ENCODE assay signal across 23 cellular contexts in genomic region chr3:141539441-141540187, GRCh38. TPM values are rescaled to one million over a fixed set of nuclear protein-coding genes. Genes with fewer than 3 reads are reported as not detected.
DNase-seq lines count a peak whose midpoint lies in the region; ATAC-seq and TF ChIP-seq lines count a peak whose summit lies in the region.
"Had no signal": no experiment of that assay in that cellular context is flagged by ENCODE, and none has a peak within 500 bp of the region (broad histone marks: within the 10 kb centered on the region; RNA-seq: fewer than 3 reads in every experiment).

No MANE protein-coding gene starts in this region.

- H3K79me2 ChIP-seq in osteoblast (ENCODE audit: insufficient read depth, low read length), result peaks cover 11% of the 10 kb centered on the region

- peak overlapping the region; percentile 13 for H3K27ac Mint-ChIP-seq in T-helper 2 cell treated with Interferon-gamma antibody and Interleukin-4, amounts not matched to agents 5 μg/mL and 100 μg/mL, for 36 hours
- H3K27ac Mint-ChIP-seq in endodermal cell, result no peak overlapping the region
- H3K27ac Mint-ChIP-seq: activated B cell treated with CpG ODN at 0.5 μM for 24 hours had no signal

- peak; percentile 56 for ATAC-seq in IMR-90 (ENCODE audit: low read depth)
- ATAC-seq: HepG2 had no signal

- H3K27me3 ChIP-seq in IMR-90 (ENCODE audit: control insufficient read depth, insufficient read depth, low read length), result no peaks in the 10 kb centered on the region
- no peaks in the 10 kb centered on the region for H3K27me3 ChIP-seq in osteoblast (ENCODE audit: insufficient read depth, low read length)
- no peaks in the 10 kb centered on the region for H3K27me3 ChIP-seq in endodermal cell (ENCODE audit: control insufficient read depth, insufficient read depth, low read length, poor library complexity, severe bottlenecking)
- H3K27me3 ChIP-seq: BLaER1 treated with 17β-estradiol and CSF1 and Interleukin-3, amounts not matched to agents 10 nM and 100 nM; esophagus squamous epithelium; MG63; spleen; tibial artery had no signal

- no peak overlapping the region for H2AFZ ChIP-seq in IMR-90 (replicated peaks; ENCODE audit: low read length, poor library complexity)
- H2AFZ ChIP-seq in osteoblast (ENCODE audit: low read length), result no peak overlapping the region

- H3K27ac ChIP-seq in IMR-90 (ENCODE audit: insufficient read depth, low read length) (no peak overlapping the region), osteoblast (ENCODE audit: low read depth, low read length) (peak overlapping the region; percentile 31), endodermal cell (ENCODE audit: low read depth, low read length) (no peak overlapping the region)
- H3K27ac ChIP-seq: BLaER1 treated with 17β-estradiol and CSF1 and Interleukin-3, amounts not matched to agents 10 nM and 100 nM; esophagus squamous epithelium; lower lobe of right lung; tibial artery had no signal

- no peak for TF ChIP-seq POLR2A in IMR-90 (IDR thresholded peaks at IDR 0.05; ENCODE audit: low read depth, low read length)

- no peak for TF ChIP-seq RAD21 in IMR-90 (IDR thresholded peaks at IDR 0.05; ENCODE audit: low read length)

- peaks cover 13% of the 10 kb centered on the region for H3K36me3 ChIP-seq in IMR-90 (ENCODE audit: control insufficient read depth, insufficient read depth, low read length)
- peaks cover 34% of the 10 kb centered on the region for H3K36me3 ChIP-seq in osteoblast (ENCODE audit: insufficient read depth, low read length)
- H3K36me3 ChIP-seq in endodermal cell (ENCODE audit: control insufficient read depth, insufficient read depth, low read length), result peaks cover 39% of the 10 kb centered on the region

- H3K9ac ChIP-seq in IMR-90 (ENCODE audit: low read depth, low read length), result no peak overlapping the region
- no peak overlapping the region for H3K9ac ChIP-seq in endodermal cell (ENCODE audit: extremely low read depth, low read length, poor library complexity, severe bottlenecking)
- H3K9ac ChIP-seq: BLaER1 treated with 17β-estradiol and CSF1 and Interleukin-3, amounts not matched to agents 10 nM and 100 nM had no signal

- peaks cover 32% of the 10 kb centered on the region for H3K9me3 Mint-ChIP-seq in T-helper 2 cell treated with Interferon-gamma antibody and Interleukin-4, amounts not matched to agents 5 μg/mL and 100 μg/mL, for 36 hours
- peaks cover 15% of the 10 kb centered on the region for H3K9me3 Mint-ChIP-seq in endodermal cell

- no peak for DNase-seq in T-helper 2 cell treated with Interferon-gamma antibody and Interleukin-4, amounts not matched to agents 5 μg/mL and 100 μg/mL, for 36 hours (ENCODE audit: low spot score)
- DNase-seq in T-helper 2 cell (no peak), IMR-90 (peak; percentile 31), fibroblast of mammary gland (ENCODE audit: low read depth) (peak; percentile 50), osteoblast (ENCODE audit: insufficient read length, low spot score, missing footprints) (no peak), NCI-H1694 treated with DMSO at 0.1 percent for 48 hours (lab: John Stamatoyannopoulos, UW) (no peak), endodermal cell (no peak), globus pallidus (ENCODE audit: low spot score) (no peak)
- DNase-seq: 8988T, activated B cell treated with CpG ODN at 0.5 μM for 24 hours, caudate nucleus, DMS79 treated with DMSO at 0.1 percent for 48 hours, esophagus squamous epithelium, head of caudate nucleus, lower lobe of right lung, MG63, NCI-H1694, NCI-H2227 treated with DMSO at 0.1 percent for 48 hours, spleen, tibial artery had no signal

- 0 out of 4 replicates have a peak overlapping the region, but pooled peaks of 1 of the 2 experiments have one; percentile 28 for H4K8ac ChIP-seq in IMR-90 (ENCODE audit: low read depth in 2 of 2, low read length in 2 of 2)

- peaks cover 24% of the 10 kb centered on the region for H3K4me1 Mint-ChIP-seq in T-helper 2 cell treated with Interferon-gamma antibody and Interleukin-4, amounts not matched to agents 5 μg/mL and 100 μg/mL, for 36 hours (ENCODE audit: low read depth)
- no peaks in the 10 kb centered on the region for H3K4me1 Mint-ChIP-seq in endodermal cell

- H2BK15ac ChIP-seq in IMR-90 (ENCODE audit: low read depth, low read length), result no peak overlapping the region; the same call in 2 of the 3 replicates

- no peak overlapping the region for H3K14ac ChIP-seq in IMR-90 (replicated peaks; ENCODE audit: low read depth, low read length)

- H4K5ac ChIP-seq in IMR-90 (ENCODE audit: low read depth, low read length), result no peak overlapping the region

- in situ Hi-C loops in IMR-90 (cut with MboI; ENCODE audit: low sequenced_read_pairs), result loop anchor here (10.0 kb wide), 1 partner anchor 235 kb away; no protein-coding TSS in a partner anchor

- no peak overlapping the region for H3K18ac ChIP-seq in IMR-90 (ENCODE audit: low read depth, low read length)

- H2BK5ac ChIP-seq in IMR-90 (ENCODE audit: low read depth, low read length, poor library complexity, severe bottlenecking), result peak overlapping the region; percentile 41

- POLR2A ChIA-PET in IMR-90 (lab: Charles Lee; ENCODE audit: unreplicated experiment), result no interaction called here

- H3K9me1 ChIP-seq in IMR-90 (ENCODE audit: insufficient read depth, low read length), result no peaks in the 10 kb centered on the region; the same call in 1 of the 2 replicates

- peak overlapping the region; percentile 58; the same call in 1 of the 2 replicates for H3K23ac ChIP-seq in IMR-90 (ENCODE audit: low read depth, low read length)

- H3K4me3 ChIP-seq in IMR-90 (ENCODE audit: insufficient read depth, low read depth, low read length) (no peak overlapping the region), fibroblast of mammary gland (ENCODE audit: control insufficient read depth, low read depth, low read length) (no peak overlapping the region), osteoblast (ENCODE audit: insufficient read depth, low read length) (no peak overlapping the region), endodermal cell (ENCODE audit: low read length) (no peak overlapping the region)
- H3K4me3 ChIP-seq: BLaER1 treated with 17β-estradiol and CSF1 and Interleukin-3, amounts not matched to agents 10 nM and 100 nM; esophagus squamous epithelium; HAP-1; lower lobe of right lung; MG63; spleen; tibial artery had no signal

- no peaks in the 10 kb centered on the region for H3K27me3 Mint-ChIP-seq in T-helper 2 cell treated with Interferon-gamma antibody and Interleukin-4, amounts not matched to agents 5 μg/mL and 100 μg/mL, for 36 hours (ENCODE audit: low read depth)
- H3K27me3 Mint-ChIP-seq in endodermal cell (ENCODE audit: insufficient read depth), result no peaks in the 10 kb centered on the region
- H3K27me3 Mint-ChIP-seq: activated B cell treated with CpG ODN at 0.5 μM for 24 hours had no signal

- H4K91ac ChIP-seq in IMR-90 (ENCODE audit: insufficient read depth, low read depth, low read length), result no peak overlapping the region

- peaks cover 2% of the 10 kb centered on the region for H3K9me3 ChIP-seq in IMR-90 (ENCODE audit: control insufficient read depth, insufficient read depth, low read length)
- H3K9me3 ChIP-seq in osteoblast (ENCODE audit: low read depth, low read length), result no peaks in the 10 kb centered on the region
- H3K9me3 ChIP-seq in endodermal cell (ENCODE audit: control insufficient read depth, low read length), result peaks cover 28% of the 10 kb centered on the region
- H3K9me3 ChIP-seq: HAP-1 had no signal

- intact Hi-C loops in IMR-90 (cut with micrococcal nuclease), result no loop called here

- dilution Hi-C loops in IMR-90 (cut with HindIII; ENCODE audit: low sequenced_read_pairs, unreplicated experiment), result no loop called here

- no peaks in the 10 kb centered on the region for H4K20me1 ChIP-seq in IMR-90 (ENCODE audit: insufficient read depth, low read length)
- no peaks in the 10 kb centered on the region for H4K20me1 ChIP-seq in osteoblast (ENCODE audit: insufficient read depth, low read length)
- H4K20me1 ChIP-seq: BLaER1 treated with 17β-estradiol and CSF1 and Interleukin-3, amounts not matched to agents 10 nM and 100 nM had no signal

- peaks cover 72% of the 10 kb centered on the region for H3K36me3 Mint-ChIP-seq in T-helper 2 cell treated with Interferon-gamma antibody and Interleukin-4, amounts not matched to agents 5 μg/mL and 100 μg/mL, for 36 hours (ENCODE audit: low read depth)
- H3K36me3 Mint-ChIP-seq in endodermal cell (ENCODE audit: low read depth), result peaks cover 47% of the 10 kb centered on the region

- H2BK120ac ChIP-seq in IMR-90 (ENCODE audit: low read depth, low read length), result no peak overlapping the region

- H3K4ac ChIP-seq in IMR-90 (ENCODE audit: low read depth, low read length), result no peak overlapping the region

- H2AK9ac ChIP-seq in IMR-90 (replicated peaks; ENCODE audit: low read depth, low read length, poor library complexity), result no peak overlapping the region

- no TSS peak for BruUV-seq in IMR-90 (replicated peaks; lab: Mats Ljungman, UMichigan)

- CTCF ChIA-PET in IMR-90 (lab: Yijun Ruan, JAX), result no interaction called here

- H3K4me2 ChIP-seq in IMR-90 (ENCODE audit: low read depth, low read length), result no peak overlapping the region; the same call in 1 of the 2 replicates
- no peak overlapping the region for H3K4me2 ChIP-seq in osteoblast (ENCODE audit: insufficient read depth, low read length)
- H3K4me2 ChIP-seq: BLaER1 treated with 17β-estradiol and CSF1 and Interleukin-3, amounts not matched to agents 10 nM and 100 nM had no signal

- no peak overlapping the region for H3K4me3 Mint-ChIP-seq in T-helper 2 cell treated with Interferon-gamma antibody and Interleukin-4, amounts not matched to agents 5 μg/mL and 100 μg/mL, for 36 hours
- H3K4me3 Mint-ChIP-seq in endodermal cell, result no peak overlapping the region
- H3K4me3 Mint-ChIP-seq: activated B cell treated with CpG ODN at 0.5 μM for 24 hours had no signal

- TF ChIP-seq CTCF in IMR-90 (conservative IDR thresholded peaks at IDR 0.05; ENCODE audit: low read depth, low read length), result no peak
- no peak for TF ChIP-seq CTCF in fibroblast of mammary gland (conservative IDR thresholded peaks at IDR 0.05; ENCODE audit: control insufficient read depth, insufficient read depth, low read depth, low read length)
- TF ChIP-seq CTCF in osteoblast (IDR thresholded peaks at IDR 0.05; ENCODE audit: extremely low read depth, low read depth, low read length), result no peak
- no peak for TF ChIP-seq CTCF in endodermal cell (conservative IDR thresholded peaks at IDR 0.05)

- H3K79me1 ChIP-seq in IMR-90 (ENCODE audit: low read depth in 1 of 2, low read length in 2 of 2), result peaks cover 13 to 29% of the 10 kb centered on the region in 2 experiments

- no peak overlapping the region for H2AK5ac ChIP-seq in IMR-90 (ENCODE audit: low read depth, low read length)

- H3K4me1 ChIP-seq in IMR-90 (ENCODE audit: control insufficient read depth, insufficient read depth, low read length), result peaks cover 2% of the 10 kb centered on the region; the same call in 1 of the 2 replicates
- peaks cover 22% of the 10 kb centered on the region for H3K4me1 ChIP-seq in osteoblast (ENCODE audit: insufficient read depth, low read length)
- H3K4me1 ChIP-seq in endodermal cell (ENCODE audit: control insufficient read depth, insufficient read depth, low read length), result no peaks in the 10 kb centered on the region
- H3K4me1 ChIP-seq: esophagus squamous epithelium, HAP-1, tibial artery had no signal

- H3K56ac ChIP-seq in IMR-90 (ENCODE audit: extremely low read depth, insufficient read depth, low read length), result no peak overlapping the region

- WGBS in IMR-90 (ENCODE audit: extremely low coverage in 2 of 2, insufficient read length in 1 of 2), 2 experiments, result no CpG with 5 or more reads among the region's 5 CpGs
- 96 to 97% methylated on average over 4 to 5 of the region's 5 CpGs for WGBS in endodermal cell (ENCODE audit: insufficient coverage in 1 of 2, insufficient read length in 1 of 2), 2 experiments

- no peak overlapping the region for H2BK20ac ChIP-seq in IMR-90 (ENCODE audit: low read depth, low read length)

RNA-seq across cellular contexts. Expression of gene RASA2, which starts 52.8 kb away (rescaled TPM):
- 14.0 and 22.5 TPM in 2 replicates for total RNA-seq in IMR-90 (2012; rRNA removed)
- polyA plus RNA-seq in IMR-90 (2012; rRNA removed), result 4.4 and 6.1 TPM in 2 replicates
- 0.53 and 0.65 TPM in 2 replicates for polyA plus RNA-seq in IMR-90 (2012; cell fraction: cytosol; rRNA removed)
- 2.9 and 24.7 TPM in 2 replicates for polyA plus RNA-seq in IMR-90 (2012; cell fraction: nucleus; rRNA removed; ENCODE audit: low replicate concordance)
- total RNA-seq in osteoblast, result 20.0 and 21.7 TPM in 2 replicates
- total RNA-seq in endodermal cell, result 10 to 100 TPM; 20.5 to 25.0 TPM
- polyA plus RNA-seq in endodermal cell (2013, experiment 1 of 2), result 15.8 TPM
- polyA plus RNA-seq in endodermal cell (2013, experiment 2 of 2), result 14.9 TPM

Comparison
In these comparisons a context has a peak if more than half of its experiments do, and no peak if none do; other contexts are left out.
1. DNase-seq: peak in IMR-90 (single experiment) and fibroblast of mammary gland (single experiment); none in T-helper 2 cell treated with Interferon-gamma antibody and Interleukin-4, amounts not matched to agents 5 μg/mL and 100 μg/mL, for 36 hours (single experiment), T-helper 2 cell (0 of 5), osteoblast (single experiment), NCI-H1694 treated with DMSO at 0.1 percent for 48 hours (single experiment), endodermal cell (single experiment) and globus pallidus (single experiment).